Comparison of ENCODE assay signal across 21 cellular contexts in genomic region chr13:26727122-26727521, GRCh38. TPM values are rescaled to one million over a fixed set of nuclear protein-coding genes. Genes with fewer than 3 reads are reported as not detected.
"Had no signal": no experiment of that assay in that cellular context is flagged by ENCODE, and none has a peak within 500 bp of the region (broad histone marks: within the 10 kb centered on the region; RNA-seq: fewer than 3 reads in every experiment).

No MANE protein-coding gene starts in this region.

- H3K4me2 ChIP-seq: SK-N-SH had no signal

- H3K9me3 ChIP-seq: MG63, SK-N-SH had no signal

- DNase-seq: Karpas-422, KG1, MG63, NCI-H1092, NCI-H1105 treated with DMSO at 0.1 percent for 48 hours, NCI-H1417 treated with DMSO at 0.1 percent for 48 hours, NCI-H1694 treated with DMSO at 0.1 percent for 48 hours, NCI-H1930, NCI-H2081 treated with DMSO at 0.1 percent for 48 hours, NCI-H2171, NCI-H226, NCI-H446, NCI-H510A, NCI-H524 treated with DMSO at 0.1 percent for 48 hours, NCI-H69, NCI-H774, RPMI8226, SHP77, SK-N-SH had no signal

- H3K9ac ChIP-seq: SK-N-SH had no signal

- H3K4me3 ChIP-seq: MG63 had no signal

- H3K36me3 ChIP-seq: MG63 had no signal

RNA-seq across cellular contexts. Expression of gene GPR12, which starts 33.5 kb away (rescaled TPM):
- total RNA-seq: HT-29, SK-MEL-5 had no signal
